ENCODE assay signal across 10 cellular contexts in genomic region chr11:69444381-69445130, GRCh38. TPM values are rescaled to one million over a fixed set of nuclear protein-coding genes. Genes with fewer than 3 reads are reported as not detected.
DNase-seq lines count a peak whose midpoint lies in the region; ATAC-seq, FAIRE-seq and TF ChIP-seq lines count a peak whose summit lies in the region.
"Had no signal": no experiment of that assay in that cellular context is flagged by ENCODE, and none has a peak within 500 bp of the region (broad histone marks: within the 10 kb centered on the region; RNA-seq: fewer than 3 reads in every experiment).

No MANE protein-coding gene starts in this region.

- peaks cover 49 to 75% (median 68%) of the 10 kb centered on the region in 3 donors for H3K27me3 Mint-ChIP-seq in CD14-positive monocyte (ENCODE audit: low read depth in 3 of 3)
- no peaks in the 10 kb centered on the region for H3K27me3 Mint-ChIP-seq in osteocyte (ENCODE audit: unreplicated experiment)

- H3K36me3 Mint-ChIP-seq in CD14-positive monocyte (peaks cover 0 to 2% of the 10 kb centered on the region in 2 donors), osteocyte (ENCODE audit: unreplicated experiment) (no peaks in the 10 kb centered on the region)

- intact Hi-C loops in CD14-positive monocyte (cut with micrococcal nuclease): loop anchor here in 1 of 2 donors (2.0 kb wide), 1 partner anchor 148 kb away; no protein-coding TSS in a partner anchor

- FAIRE-seq in RCC 7860 (lab: Jason Lieb, UNC): no peak

- H3K4me1 Mint-ChIP-seq in CD14-positive monocyte (peaks cover 50% of the 10 kb centered on the region), osteocyte (ENCODE audit: unreplicated experiment) (peaks cover 43% of the 10 kb centered on the region)
- H3K4me1 Mint-ChIP-seq: central memory CD8-positive, alpha-beta T cell had no signal

- H3K9me3 Mint-ChIP-seq in CD14-positive monocyte (peaks cover 0 to 2% (median 0%) of the 10 kb centered on the region in 7 donors), osteocyte (ENCODE audit: unreplicated experiment) (no peaks in the 10 kb centered on the region)
- H3K9me3 Mint-ChIP-seq: central memory CD8-positive, alpha-beta T cell had no signal

- peak; percentile 70 for DNase-seq in CD14-positive monocyte (ENCODE audit: low spot score)
- DNase-seq in RCC 7860 (ENCODE audit: low spot score): peak; percentile 14
- peak; percentile 95 for DNase-seq in fibroblast of peridontal ligament (ENCODE audit: extremely low read depth)
- DNase-seq in osteocyte (ENCODE audit: extremely low spot score, unreplicated experiment): no peak
- no peak for DNase-seq in NCI-H1092 treated with DMSO at 0.1 percent for 48 hours (lab: John Stamatoyannopoulos, UW)
- no peak for DNase-seq in activated CD4-positive, alpha-beta T cell treated with anti-CD3 and anti-CD28 coated beads, Interleukin-2, amount 50 U/mL, for 4 hours
- DNase-seq in GDM1 (lab: John Stamatoyannopoulos, UW): no peak

- H3K4me3 Mint-ChIP-seq in CD14-positive monocyte (peak overlapping the region; percentile 59 to 83), osteocyte (ENCODE audit: unreplicated experiment) (no peak overlapping the region)

- H3K27ac Mint-ChIP-seq in CD14-positive monocyte: peak overlapping the region; percentile 21 to 83 (median 70)
- H3K27ac Mint-ChIP-seq in osteocyte (ENCODE audit: unreplicated experiment): peak overlapping the region; percentile 85

- no peak for TF ChIP-seq CTCF in CD14-positive monocyte (IDR thresholded peaks at IDR 0.05)
- peak; percentile 11 for TF ChIP-seq CTCF in osteocyte (IDR thresholded peaks at IDR 0.05)

- no peak for ATAC-seq in GM21723 (IDR thresholded peaks at IDR 0.05; ENCODE audit: unreplicated experiment)

RNA-seq across cellular contexts. Expression of gene LINC01488, which starts 36.9 kb away (rescaled TPM):
- polyA plus RNA-seq in CD14-positive monocyte: not detected
- not detected in 2 replicates for total RNA-seq in osteocyte
- total RNA-seq: urinary bladder had no signal

Comparison
In these comparisons a context has a peak if more than half of its experiments do, and no peak if none do; other contexts are left out.
1. DNase-seq: peak in CD14-positive monocyte (single experiment), RCC 7860 (single experiment) and fibroblast of peridontal ligament (single experiment); none in osteocyte (single experiment), NCI-H1092 treated with DMSO at 0.1 percent for 48 hours (single experiment), activated CD4-positive, alpha-beta T cell treated with anti-CD3 and anti-CD28 coated beads, Interleukin-2, amount 50 U/mL, for 4 hours (0 of 2) and GDM1 (single experiment).